Comparison of ENCODE assay signal across 14 cellular contexts in the genomic region with DNA sequence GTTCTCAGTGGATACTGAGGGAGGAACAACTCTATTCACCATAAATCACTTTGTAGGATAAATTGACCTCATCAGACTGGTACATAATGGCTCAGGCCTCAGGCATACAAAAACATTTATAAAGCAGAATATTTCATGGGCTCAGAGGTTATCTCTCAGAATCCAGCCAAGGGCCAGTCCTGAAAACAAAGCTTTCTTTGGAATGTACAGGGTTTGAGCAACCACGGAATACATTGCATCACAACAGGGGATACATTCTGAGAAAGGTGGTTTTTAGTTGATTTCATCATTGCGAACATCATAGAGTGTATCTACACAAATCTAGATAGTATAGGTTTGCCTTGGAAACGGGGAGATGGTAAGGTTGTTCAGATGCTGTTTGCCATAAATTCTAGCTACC.
"Had no signal": no experiment of that assay in that cellular context is flagged by ENCODE, and none has a peak within 500 bp of the region (broad histone marks: within the 10 kb centered on the region; RNA-seq: fewer than 3 reads in every experiment).

No MANE protein-coding gene starts in this region.

- H3K27ac ChIP-seq: body of pancreas, left lung, suprapubic skin had no signal

- H3K27me3 ChIP-seq: body of pancreas, left lung, suprapubic skin had no signal

- H3K4me3 ChIP-seq: body of pancreas, left lung, suprapubic skin had no signal

- H3K4me1 ChIP-seq: body of pancreas, left lung, suprapubic skin had no signal

- H3K9me3 ChIP-seq: body of pancreas, left lung, suprapubic skin had no signal

- ATAC-seq: activated CD8-positive, alpha-beta T cell treated with anti-CD3 and anti-CD28 coated beads for 36 hours; activated naive CD8-positive, alpha-beta T cell treated with anti-CD3 and anti-CD28 coated beads, Interleukin-2, amount 50 U/mL, for 24 hours; body of pancreas; left lung had no signal

- DNase-seq: activated CD8-positive, alpha-beta memory T cell treated with anti-CD3 and anti-CD28 coated beads, Interleukin-2, amount 50 U/mL, for 4 hours; activated CD8-positive, alpha-beta T cell treated with anti-CD3 and anti-CD28 coated beads for 36 hours; activated naive CD4-positive, alpha-beta T cell treated with Interleukin-2 at 50 U/mL for 16 hours; activated naive CD8-positive, alpha-beta T cell treated with anti-CD3 and anti-CD28 coated beads, Interleukin-2, amount 50 U/mL, for 24 hours; body of pancreas; endodermal cell; erythroblast; foreskin fibroblast; islet precursor cell; left lung; occipital lobe; stimulated activated CD4-positive, alpha-beta T cell treated with anti-CD3 and anti-CD28 coated beads, Interleukin-2, amount 100 ng/mL, for 48 hours; stimulated activated naive CD4-positive, alpha-beta T cell treated with Interleukin-2 at 50 U/mL for 16 hours had no signal

- H3K36me3 ChIP-seq: suprapubic skin had no signal
